Comparison of ENCODE assay signal across 1 cellular context in genomic region chr9:124415102-124415851, GRCh38.
TF ChIP-seq lines count a peak whose summit lies in the region.

Gene PSMB7, minus strand, starts transcription at chr9:124415442. Its CDS starts 17 bp downstream, at chr9:124415425.

TF ChIP-seq in GM12878, 131 proteins besides CTCF, POLR2A, EP300 and RAD21 (continued from another document and continues in another):
- no peak for TF ChIP-seq BCL3 (IDR thresholded peaks at IDR 0.05; ENCODE audit: borderline replicate concordance, insufficient read depth, low read depth, low read length, poor library complexity, severe bottlenecking)
- TF ChIP-seq ZNF687 (IDR thresholded peaks at IDR 0.05): no peak
- TF ChIP-seq CUX1 (IDR thresholded peaks at IDR 0.05; ENCODE audit: insufficient replicate concordance, low read depth, low read length): peak; percentile 14
- no peak for TF ChIP-seq RAD51 (IDR thresholded peaks at IDR 0.05)
- no peak for TF ChIP-seq MEF2A (IDR thresholded peaks at IDR 0.05; ENCODE audit: insufficient read depth, low read depth, low read length)
- peak; percentile 76 for TF ChIP-seq ELK1 (IDR thresholded peaks at IDR 0.05; ENCODE audit: low read depth, low read length)
- TF ChIP-seq IKZF2 (IDR thresholded peaks at IDR 0.05): no peak
- 0 out of 2 replicates have a peak, but pooled peaks have one; percentile 31 for TF ChIP-seq TCF12 (IDR thresholded peaks at IDR 0.05; ENCODE audit: low read depth, low read length)
- 0 out of 2 replicates have a peak, but pooled peaks have one; percentile 25 for TF ChIP-seq MTA3 (IDR thresholded peaks at IDR 0.05; ENCODE audit: borderline replicate concordance, low read length)
- no peak for TF ChIP-seq TARDBP (IDR thresholded peaks at IDR 0.05; ENCODE audit: borderline replicate concordance)
- no peak for TF ChIP-seq MEF2B (IDR thresholded peaks at IDR 0.05; ENCODE audit: partially characterized antibody, poor library complexity, severe bottlenecking)
- no peak for TF ChIP-seq E4F1 (IDR thresholded peaks at IDR 0.05; ENCODE audit: borderline replicate concordance, partially characterized antibody)
- peak; percentile 85; the same call in 1 of the 2 replicates for TF ChIP-seq ZNF207 (IDR thresholded peaks at IDR 0.05; ENCODE audit: borderline replicate concordance)
- TF ChIP-seq TCF3 (IDR thresholded peaks at IDR 0.05; ENCODE audit: borderline replicate concordance, insufficient read depth, low read depth, low read length): no peak
- peak; percentile 91 for TF ChIP-seq MTA2 (IDR thresholded peaks at IDR 0.05; ENCODE audit: low read depth)
- TF ChIP-seq TAF1 (IDR thresholded peaks at IDR 0.05; ENCODE audit: borderline replicate concordance, low read depth, low read length): peak; percentile 95
- TF ChIP-seq CREM (IDR thresholded peaks at IDR 0.05; ENCODE audit: low read depth): peak; percentile 82
- TF ChIP-seq SPI1 (IDR thresholded peaks at IDR 0.05; ENCODE audit: borderline replicate concordance, insufficient read depth, low read depth, low read length): 0 out of 2 replicates have a peak, but pooled peaks have one; percentile 3
- 0 out of 2 replicates have a peak, but pooled peaks have one; percentile 42 for TF ChIP-seq RCOR1 (conservative IDR thresholded peaks at IDR 0.05; ENCODE audit: low read depth, low read length)
- TF ChIP-seq ESRRA (IDR thresholded peaks at IDR 0.05; ENCODE audit: low read length): 0 out of 2 replicates have a peak, but pooled peaks have one; percentile 26
- TF ChIP-seq CHD1 (IDR thresholded peaks at IDR 0.05; ENCODE audit: low read depth, low read length): no peak
- no peak for TF ChIP-seq BRCA1 (IDR thresholded peaks at IDR 0.05; ENCODE audit: low read depth, low read length)
- no peak for TF ChIP-seq EZH2 (IDR thresholded peaks at IDR 0.05; ENCODE audit: borderline replicate concordance, control insufficient read depth, low read depth, low read length)
- TF ChIP-seq NKRF (conservative IDR thresholded peaks at IDR 0.05): 0 out of 2 replicates have a peak, but pooled peaks have one; percentile 48
- TF ChIP-seq STAT1 (conservative IDR thresholded peaks at IDR 0.05): peak; percentile 95; the same call in 1 of the 2 replicates
- TF ChIP-seq NFYA (IDR thresholded peaks at IDR 0.05; ENCODE audit: borderline replicate concordance, low read depth, low read length): no peak
- TF ChIP-seq HDAC6 (IDR thresholded peaks at IDR 0.05; ENCODE audit: unreplicated experiment): no peak
- TF ChIP-seq NRF1 (conservative IDR thresholded peaks at IDR 0.05; ENCODE audit: low read depth, low read length): no peak
- TF ChIP-seq ZSCAN29 (IDR thresholded peaks at IDR 0.05): no peak
- no peak for TF ChIP-seq PBX3 (IDR thresholded peaks at IDR 0.05; ENCODE audit: insufficient replicate concordance, low read depth, low read length)
- no peak for TF ChIP-seq ZZZ3 (IDR thresholded peaks at IDR 0.05; ENCODE audit: control insufficient read depth, insufficient read length, low read depth)
- TF ChIP-seq IKZF1 (conservative IDR thresholded peaks at IDR 0.05): peak; percentile 70
- TF ChIP-seq DPF2 (IDR thresholded peaks at IDR 0.05): no peak
- no peak for TF ChIP-seq RFX5 (IDR thresholded peaks at IDR 0.05; ENCODE audit: low read depth, low read length)
- no peak; the same call in 1 of the 2 replicates for TF ChIP-seq HSF1 (IDR thresholded peaks at IDR 0.05; ENCODE audit: low read depth, low read length)
- peak; percentile 67 for TF ChIP-seq SP1 (IDR thresholded peaks at IDR 0.05; ENCODE audit: low read depth, low read length)
- TF ChIP-seq NR2C2 (IDR thresholded peaks at IDR 0.05; ENCODE audit: borderline replicate concordance, control insufficient read depth, insufficient read length, low read depth): peak; percentile 87
- peak; percentile 97 for TF ChIP-seq HDAC2 (IDR thresholded peaks at IDR 0.05)
- TF ChIP-seq PML (IDR thresholded peaks at IDR 0.05; ENCODE audit: low read length): peak; percentile 66; the same call in 1 of the 2 replicates
- no peak; the same call in 1 of the 2 replicates for TF ChIP-seq NFIC (IDR thresholded peaks at IDR 0.05; ENCODE audit: low read depth, low read length)
- TF ChIP-seq ZNF24 (IDR thresholded peaks at IDR 0.05): no peak
- TF ChIP-seq ZNF384 (IDR thresholded peaks at IDR 0.05; ENCODE audit: borderline replicate concordance, low read depth, low read length): no peak
- 0 out of 2 replicates have a peak, but pooled peaks have one; percentile 36 for TF ChIP-seq PAX5 (IDR thresholded peaks at IDR 0.05; ENCODE audit: borderline replicate concordance, low read depth, low read length)
- peak; percentile 51; the same call in 1 of the 2 replicates for TF ChIP-seq SREBF2 (IDR thresholded peaks at IDR 0.05; ENCODE audit: low read length)
- no peak for TF ChIP-seq SRF (IDR thresholded peaks at IDR 0.05; ENCODE audit: low read depth in 2 of 2, low read length in 2 of 2)
